Comparison of ENCODE assay signal across 1 cellular context in the genomic region with DNA sequence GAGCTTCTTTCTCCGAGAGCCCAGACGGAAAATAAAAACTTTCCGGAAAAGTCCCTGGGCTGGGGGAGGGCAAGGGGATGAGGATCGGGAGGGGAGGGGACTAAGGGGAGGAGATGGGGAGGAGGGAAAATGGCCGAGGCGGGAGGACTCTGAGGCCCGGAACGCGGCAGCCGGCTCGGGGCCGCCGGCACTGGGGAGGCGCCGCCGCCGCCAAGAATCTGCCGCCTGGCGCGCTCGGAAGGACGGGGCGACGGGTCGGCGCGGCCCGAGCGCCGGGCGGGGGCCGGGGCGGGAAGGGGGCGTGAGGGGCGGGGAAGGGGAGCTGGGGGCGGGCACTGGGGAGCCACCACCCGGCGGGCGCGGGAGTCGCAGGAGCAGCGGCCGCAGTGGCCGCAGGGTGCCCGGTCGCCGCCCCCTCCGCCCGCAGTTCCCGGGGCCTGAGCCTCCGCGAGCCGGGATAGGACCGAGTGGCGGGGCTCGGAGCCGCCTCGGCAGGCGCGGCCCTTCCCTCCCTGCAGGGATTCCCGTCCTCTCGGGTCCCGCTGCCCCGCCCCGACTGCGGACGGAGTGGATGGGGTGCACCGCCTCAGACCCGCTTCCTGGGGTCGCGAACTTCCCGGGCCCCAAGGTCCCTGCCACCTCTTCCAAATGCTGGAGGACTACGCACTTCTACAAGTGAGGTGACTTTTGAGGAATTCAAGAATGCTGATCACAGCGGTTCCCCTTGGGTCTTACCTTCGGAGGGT.
TF ChIP-seq lines count a peak whose summit lies in the region.

Gene PRKD1 (minus strand): TSS at position 252 of the 746 bp plus-strand sequence.

TF ChIP-seq in GM23338, 12 proteins besides CTCF, POLR2A, EP300 and RAD21 (continued from another document):
- TF ChIP-seq, protein P1, sequence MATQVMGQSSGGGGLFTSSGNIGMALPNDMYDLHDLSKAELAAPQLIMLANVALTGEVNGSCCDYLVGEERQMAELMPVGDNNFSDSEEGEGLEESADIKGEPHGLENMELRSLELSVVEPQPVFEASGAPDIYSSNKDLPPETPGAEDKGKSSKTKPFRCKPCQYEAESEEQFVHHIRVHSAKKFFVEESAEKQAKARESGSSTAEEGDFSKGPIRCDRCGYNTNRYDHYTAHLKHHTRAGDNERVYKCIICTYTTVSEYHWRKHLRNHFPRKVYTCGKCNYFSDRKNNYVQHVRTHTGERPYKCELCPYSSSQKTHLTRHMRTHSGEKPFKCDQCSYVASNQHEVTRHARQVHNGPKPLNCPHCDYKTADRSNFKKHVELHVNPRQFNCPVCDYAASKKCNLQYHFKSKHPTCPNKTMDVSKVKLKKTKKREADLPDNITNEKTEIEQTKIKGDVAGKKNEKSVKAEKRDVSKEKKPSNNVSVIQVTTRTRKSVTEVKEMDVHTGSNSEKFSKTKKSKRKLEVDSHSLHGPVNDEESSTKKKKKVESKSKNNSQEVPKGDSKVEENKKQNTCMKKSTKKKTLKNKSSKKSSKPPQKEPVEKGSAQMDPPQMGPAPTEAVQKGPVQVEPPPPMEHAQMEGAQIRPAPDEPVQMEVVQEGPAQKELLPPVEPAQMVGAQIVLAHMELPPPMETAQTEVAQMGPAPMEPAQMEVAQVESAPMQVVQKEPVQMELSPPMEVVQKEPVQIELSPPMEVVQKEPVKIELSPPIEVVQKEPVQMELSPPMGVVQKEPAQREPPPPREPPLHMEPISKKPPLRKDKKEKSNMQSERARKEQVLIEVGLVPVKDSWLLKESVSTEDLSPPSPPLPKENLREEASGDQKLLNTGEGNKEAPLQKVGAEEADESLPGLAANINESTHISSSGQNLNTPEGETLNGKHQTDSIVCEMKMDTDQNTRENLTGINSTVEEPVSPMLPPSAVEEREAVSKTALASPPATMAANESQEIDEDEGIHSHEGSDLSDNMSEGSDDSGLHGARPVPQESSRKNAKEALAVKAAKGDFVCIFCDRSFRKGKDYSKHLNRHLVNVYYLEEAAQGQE (IDR thresholded peaks at IDR 0.05; ENCODE audit: unreplicated experiment) = no peak
- no peak for TF ChIP-seq EZH2 (IDR thresholded peaks at IDR 0.05; ENCODE audit: low read depth, unreplicated experiment)
- no peak for TF ChIP-seq STAT1 (IDR thresholded peaks at IDR 0.05; ENCODE audit: unreplicated experiment)
- TF ChIP-seq ZNF114 (CRISPR knock-in tag; IDR thresholded peaks at IDR 0.05) = no peak
- TF ChIP-seq, protein P2, sequence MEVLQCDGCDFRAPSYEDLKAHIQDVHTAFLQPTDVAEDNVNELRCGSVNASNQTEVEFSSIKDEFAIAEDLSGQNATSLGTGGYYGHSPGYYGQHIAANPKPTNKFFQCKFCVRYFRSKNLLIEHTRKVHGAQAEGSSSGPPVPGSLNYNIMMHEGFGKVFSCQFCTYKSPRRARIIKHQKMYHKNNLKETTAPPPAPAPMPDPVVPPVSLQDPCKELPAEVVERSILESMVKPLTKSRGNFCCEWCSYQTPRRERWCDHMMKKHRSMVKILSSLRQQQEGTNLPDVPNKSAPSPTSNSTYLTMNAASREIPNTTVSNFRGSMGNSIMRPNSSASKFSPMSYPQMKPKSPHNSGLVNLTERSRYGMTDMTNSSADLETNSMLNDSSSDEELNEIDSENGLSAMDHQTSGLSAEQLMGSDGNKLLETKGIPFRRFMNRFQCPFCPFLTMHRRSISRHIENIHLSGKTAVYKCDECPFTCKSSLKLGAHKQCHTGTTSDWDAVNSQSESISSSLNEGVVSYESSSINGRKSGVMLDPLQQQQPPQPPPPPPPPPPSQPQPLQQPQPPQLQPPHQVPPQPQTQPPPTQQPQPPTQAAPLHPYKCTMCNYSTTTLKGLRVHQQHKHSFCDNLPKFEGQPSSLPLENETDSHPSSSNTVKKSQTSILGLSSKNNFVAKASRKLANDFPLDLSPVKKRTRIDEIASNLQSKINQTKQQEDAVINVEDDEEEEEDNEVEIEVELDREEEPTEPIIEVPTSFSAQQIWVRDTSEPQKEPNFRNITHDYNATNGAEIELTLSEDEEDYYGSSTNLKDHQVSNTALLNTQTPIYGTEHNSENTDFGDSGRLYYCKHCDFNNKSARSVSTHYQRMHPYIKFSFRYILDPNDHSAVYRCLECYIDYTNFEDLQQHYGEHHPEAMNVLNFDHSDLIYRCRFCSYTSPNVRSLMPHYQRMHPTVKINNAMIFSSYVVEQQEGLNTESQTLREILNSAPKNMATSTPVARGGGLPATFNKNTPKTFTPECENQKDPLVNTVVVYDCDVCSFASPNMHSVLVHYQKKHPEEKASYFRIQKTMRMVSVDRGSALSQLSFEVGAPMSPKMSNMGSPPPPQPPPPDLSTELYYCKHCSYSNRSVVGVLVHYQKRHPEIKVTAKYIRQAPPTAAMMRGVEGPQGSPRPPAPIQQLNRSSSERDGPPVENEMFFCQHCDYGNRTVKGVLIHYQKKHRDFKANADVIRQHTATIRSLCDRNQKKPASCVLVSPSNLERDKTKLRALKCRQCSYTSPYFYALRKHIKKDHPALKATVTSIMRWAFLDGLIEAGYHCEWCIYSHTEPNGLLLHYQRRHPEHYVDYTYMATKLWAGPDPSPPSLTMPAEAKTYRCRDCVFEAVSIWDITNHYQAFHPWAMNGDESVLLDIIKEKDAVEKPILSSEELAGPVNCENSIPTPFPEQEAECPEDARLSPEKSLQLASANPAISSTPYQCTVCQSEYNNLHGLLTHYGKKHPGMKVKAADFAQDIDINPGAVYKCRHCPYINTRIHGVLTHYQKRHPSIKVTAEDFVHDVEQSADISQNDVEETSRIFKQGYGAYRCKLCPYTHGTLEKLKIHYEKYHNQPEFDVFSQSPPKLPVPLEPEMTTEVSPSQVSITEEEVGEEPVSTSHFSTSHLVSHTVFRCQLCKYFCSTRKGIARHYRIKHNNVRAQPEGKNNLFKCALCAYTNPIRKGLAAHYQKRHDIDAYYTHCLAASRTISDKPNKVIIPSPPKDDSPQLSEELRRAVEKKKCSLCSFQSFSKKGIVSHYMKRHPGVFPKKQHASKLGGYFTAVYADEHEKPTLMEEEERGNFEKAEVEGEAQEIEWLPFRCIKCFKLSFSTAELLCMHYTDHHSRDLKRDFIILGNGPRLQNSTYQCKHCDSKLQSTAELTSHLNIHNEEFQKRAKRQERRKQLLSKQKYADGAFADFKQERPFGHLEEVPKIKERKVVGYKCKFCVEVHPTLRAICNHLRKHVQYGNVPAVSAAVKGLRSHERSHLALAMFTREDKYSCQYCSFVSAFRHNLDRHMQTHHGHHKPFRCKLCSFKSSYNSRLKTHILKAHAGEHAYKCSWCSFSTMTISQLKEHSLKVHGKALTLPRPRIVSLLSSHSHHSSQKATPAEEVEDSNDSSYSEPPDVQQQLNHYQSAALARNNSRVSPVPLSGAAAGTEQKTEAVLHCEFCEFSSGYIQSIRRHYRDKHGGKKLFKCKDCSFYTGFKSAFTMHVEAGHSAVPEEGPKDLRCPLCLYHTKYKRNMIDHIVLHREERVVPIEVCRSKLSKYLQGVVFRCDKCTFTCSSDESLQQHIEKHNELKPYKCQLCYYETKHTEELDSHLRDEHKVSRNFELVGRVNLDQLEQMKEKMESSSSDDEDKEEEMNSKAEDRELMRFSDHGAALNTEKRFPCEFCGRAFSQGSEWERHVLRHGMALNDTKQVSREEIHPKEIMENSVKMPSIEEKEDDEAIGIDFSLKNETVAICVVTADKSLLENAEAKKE (CRISPR knock-in tag; IDR thresholded peaks at IDR 0.05) = no peak
- TF ChIP-seq POLR2AphosphoS5 (IDR thresholded peaks at IDR 0.05; ENCODE audit: low read depth) = no peak
- TF ChIP-seq NANOG (IDR thresholded peaks at IDR 0.05; ENCODE audit: borderline replicate concordance) = no peak
- no peak for TF ChIP-seq ETS1 (IDR thresholded peaks at IDR 0.05)
